8 cellular contexts compared by ENCODE assay signal in the genomic region with DNA sequence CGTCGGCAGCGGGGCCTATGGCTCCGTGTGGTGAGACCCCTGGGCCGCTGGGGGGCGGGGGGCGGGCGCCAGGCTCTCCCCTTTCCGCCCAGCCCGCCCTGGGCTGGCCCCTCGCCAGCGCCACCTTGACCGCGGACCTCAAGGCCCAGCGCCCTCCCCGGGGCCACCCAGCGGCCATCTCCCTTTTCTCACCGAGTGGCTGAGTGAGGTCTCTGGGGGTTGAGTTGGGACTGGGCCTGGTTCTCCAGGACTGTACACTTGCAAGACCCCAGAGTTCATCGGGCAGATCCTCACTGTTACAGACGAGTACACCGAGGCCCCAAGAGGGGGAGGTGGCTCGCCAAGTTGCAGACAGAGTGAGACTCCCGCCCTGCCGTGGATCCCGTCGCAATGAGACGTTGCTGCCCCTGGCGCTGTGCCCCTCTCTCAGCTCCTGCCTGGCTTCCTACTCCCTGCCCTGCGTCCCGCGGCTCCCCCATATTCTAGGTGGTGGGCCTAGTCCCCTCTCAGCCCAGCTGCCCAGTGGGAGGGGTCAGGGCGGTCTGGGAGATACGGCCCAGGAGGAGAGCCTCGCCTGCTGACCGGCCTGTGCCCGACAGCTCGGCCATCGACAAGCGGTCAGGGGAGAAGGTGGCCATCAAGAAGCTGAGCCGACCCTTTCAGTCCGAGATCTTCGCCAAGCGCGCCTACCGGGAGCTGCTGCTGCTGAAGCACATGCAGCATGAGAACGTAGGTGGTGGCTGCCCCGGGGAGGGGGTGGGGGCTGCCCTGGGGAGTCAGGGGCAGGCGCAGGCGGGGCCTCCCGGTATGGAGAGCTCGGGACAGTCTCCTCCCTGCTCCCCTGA. TPM values are rescaled to one million over a fixed set of nuclear protein-coding genes. Genes with fewer than 3 reads are reported as not detected.
DNase-seq lines count a peak whose midpoint lies in the region; ATAC-seq and TF ChIP-seq lines count a peak whose summit lies in the region.

No MANE protein-coding gene starts in this region.

- no peaks in the 10 kb centered on the region for H3K9me3 Mint-ChIP-seq in activated T-helper 2 cell treated with anti-CD3 and anti-CD28 coated beads, Interferon-gamma antibody, Interleukin-2, Interleukin-4, amounts not matched to agents 10 μg/mL and 5 μg/mL and 100 μg/mL, durations not matched to agents 14 hours and 24 hours and 36 hours

- peaks cover 30% of the 10 kb centered on the region for H3K36me3 Mint-ChIP-seq in activated T-helper 2 cell treated with anti-CD3 and anti-CD28 coated beads, Interferon-gamma antibody, Interleukin-2, Interleukin-4, amounts not matched to agents 10 μg/mL and 5 μg/mL and 100 μg/mL, durations not matched to agents 14 hours and 24 hours and 36 hours (ENCODE audit: low read depth)

- intact Hi-C loops in activated T-helper 2 cell treated with anti-CD3 and anti-CD28 coated beads, Interferon-gamma antibody, Interleukin-2, Interleukin-4, amounts not matched to agents 10 μg/mL and 5 μg/mL and 100 μg/mL, durations not matched to agents 14 hours and 24 hours and 36 hours (cut with micrococcal nuclease), result loop anchor here (1.0 to 10.0 kb wide), 5 partner anchors 10 to 554 kb away; a partner anchor contains a TSS
- intact Hi-C loops in heart left ventricle (cut with DNase I) (no loop called here), sigmoid colon (cut with DNase I) (no loop called here)

- TF ChIP-seq CTCF in heart left ventricle (IDR thresholded peaks at IDR 0.05) (no peak), sigmoid colon (IDR thresholded peaks at IDR 0.05) (no peak)

- H3K4me3 ChIP-seq in heart left ventricle, result peak overlapping the region in 11 of 12 donors; percentile 20 to 64 (median 45)
- peak overlapping the region; percentile 17 to 49 (median 42) for H3K4me3 ChIP-seq in sigmoid colon

- 23 to 60% (median 35%) methylated on average over 11 to 51 of the region's 51 CpGs for WGBS in heart left ventricle, 4 donors
- WGBS in sigmoid colon, 2 donors, result 3 to 9% methylated on average over 51 of the region's 51 CpGs

- TF ChIP-seq POLR2A in heart left ventricle (IDR thresholded peaks at IDR 0.05), result no peak
- TF ChIP-seq POLR2A in sigmoid colon (IDR thresholded peaks at IDR 0.05), result no peak

- H3K9me3 ChIP-seq in heart left ventricle (no peaks in the 10 kb centered on the region), sigmoid colon (no peaks in the 10 kb centered on the region)

- H3K36me3 ChIP-seq in heart left ventricle (peaks cover 0 to 9% (median 0%) of the 10 kb centered on the region in 9 donors), sigmoid colon (no peaks in the 10 kb centered on the region)

- H3K4me3 Mint-ChIP-seq in activated T-helper 2 cell treated with anti-CD3 and anti-CD28 coated beads, Interferon-gamma antibody, Interleukin-2, Interleukin-4, amounts not matched to agents 10 μg/mL and 5 μg/mL and 100 μg/mL, durations not matched to agents 14 hours and 24 hours and 36 hours (ENCODE audit: low read depth), result peak overlapping the region; percentile 75

- H3K4me1 Mint-ChIP-seq in activated T-helper 2 cell treated with anti-CD3 and anti-CD28 coated beads, Interferon-gamma antibody, Interleukin-2, Interleukin-4, amounts not matched to agents 10 μg/mL and 5 μg/mL and 100 μg/mL, durations not matched to agents 14 hours and 24 hours and 36 hours (ENCODE audit: low read depth), result peaks cover 35% of the 10 kb centered on the region

- no peak for TF ChIP-seq EP300 in sigmoid colon (IDR thresholded peaks at IDR 0.05)

- ATAC-seq in GM19467 (IDR thresholded peaks at IDR 0.05; ENCODE audit: unreplicated experiment) (peak; percentile 12), heart left ventricle (peak in 3 of 4 donors; percentile 22 to 43 (median 27))

- no peaks in the 10 kb centered on the region for H3K27me3 Mint-ChIP-seq in activated T-helper 2 cell treated with anti-CD3 and anti-CD28 coated beads, Interferon-gamma antibody, Interleukin-2, Interleukin-4, amounts not matched to agents 10 μg/mL and 5 μg/mL and 100 μg/mL, durations not matched to agents 14 hours and 24 hours and 36 hours (ENCODE audit: low read depth)

- H3K27ac ChIP-seq in heart left ventricle (peak overlapping the region in 1 of 12 donors; percentile 84), sigmoid colon (peak overlapping the region in 2 of 4 donors; percentile 41 to 42)

- peaks cover 0 to 25% (median 5%) of the 10 kb centered on the region in 9 donors for H3K27me3 ChIP-seq in heart left ventricle
- peaks cover 11 to 48% (median 27%) of the 10 kb centered on the region in 3 donors for H3K27me3 ChIP-seq in sigmoid colon

- peak overlapping the region; percentile 92 for H3K27ac Mint-ChIP-seq in activated T-helper 2 cell treated with anti-CD3 and anti-CD28 coated beads, Interferon-gamma antibody, Interleukin-2, Interleukin-4, amounts not matched to agents 10 μg/mL and 5 μg/mL and 100 μg/mL, durations not matched to agents 14 hours and 24 hours and 36 hours

- H3K4me1 ChIP-seq in heart left ventricle (peaks cover 0 to 57% (median 14%) of the 10 kb centered on the region in 12 donors), sigmoid colon (peaks cover 0 to 18% (median 14%) of the 10 kb centered on the region in 4 donors)

- DNase-seq in 8988T, result peak; percentile 85
- DNase-seq in NCI-H526 (lab: John Stamatoyannopoulos, UW), result peak; percentile 49 to 87
- no peak for DNase-seq in activated T-helper 2 cell treated with anti-CD3 and anti-CD28 coated beads, Interferon-gamma antibody, Interleukin-2, Interleukin-4, amounts not matched to agents 10 μg/mL and 5 μg/mL and 100 μg/mL, durations not matched to agents 14 hours and 24 hours and 36 hours (ENCODE audit: low spot score)
- DNase-seq in heart left ventricle, result peak in 1 of 5 donors; percentile 76
- peak; percentile 74 for DNase-seq in sigmoid colon
- DNase-seq in foreskin melanocyte, result no peak
- DNase-seq in NCI-H524 (lab: John Stamatoyannopoulos, UW), result no peak

RNA-seq across cellular contexts. Expression of a gene that starts 0.6 kb away (rescaled TPM):
- total RNA-seq in activated T-helper 2 cell treated with anti-CD3 and anti-CD28 coated beads, Interferon-gamma antibody, Interleukin-2, Interleukin-4, amounts not matched to agents 10 μg/mL and 5 μg/mL and 100 μg/mL, durations not matched to agents 14 hours and 24 hours and 36 hours, result 34.7 and 37.5 TPM in 2 replicates
- total RNA-seq in heart left ventricle, result 10 to 100 TPM in 1 of 9 donors, 1 to 10 TPM in 2, under 1 TPM in 6; 0.24 to 16.8 (median 0.56) TPM
- 1 to 10 TPM in 1 of 2 donors, under 1 TPM in 1; 0.53 to 1.5 TPM for polyA plus RNA-seq in heart left ventricle
- total RNA-seq in sigmoid colon, result 1 to 10 TPM; 1.8 to 3.6 (median 2.8) TPM
- polyA plus RNA-seq in sigmoid colon, result 100 to 1,000 TPM; 110 to 159 (median 151) TPM

Comparison
In these comparisons a context has a peak if more than half of its experiments do, and no peak if none do; other contexts are left out.
1. DNase-seq: peak in 8988T (single experiment), NCI-H526 (2 of 2) and sigmoid colon (single experiment); none in activated T-helper 2 cell treated with anti-CD3 and anti-CD28 coated beads, Interferon-gamma antibody, Interleukin-2, Interleukin-4, amounts not matched to agents 10 μg/mL and 5 μg/mL and 100 μg/mL, durations not matched to agents 14 hours and 24 hours and 36 hours (single experiment), foreskin melanocyte (single experiment) and NCI-H524 (0 of 2).